ENCODE assay signal across 1 cellular context in genomic region chr7:2451171-2452073, GRCh38.
TF ChIP-seq lines count a peak whose summit lies in the region.

No MANE protein-coding gene starts in this region.

TF ChIP-seq in HepG2, 621 proteins besides CTCF, POLR2A, EP300 and RAD21 (continued from another document and continues in another):
- no peak for TF ChIP-seq ZNF646 (CRISPR knock-in tag; IDR thresholded peaks at IDR 0.05)
- TF ChIP-seq ZNF432 (CRISPR knock-in tag; IDR thresholded peaks at IDR 0.05; ENCODE audit: borderline replicate concordance), result no peak
- TF ChIP-seq CCAR2 (optimal IDR thresholded peaks at IDR 0.05; ENCODE audit: low read depth, low read length), result no peak
- no peak for TF ChIP-seq GTF2F1 (IDR thresholded peaks at IDR 0.05; ENCODE audit: low read length)
- peak; percentile 86; the same call in 1 of the 2 replicates for TF ChIP-seq ZNF34 (CRISPR knock-in tag; IDR thresholded peaks at IDR 0.05; ENCODE audit: borderline replicate concordance)
- TF ChIP-seq, protein P1, sequence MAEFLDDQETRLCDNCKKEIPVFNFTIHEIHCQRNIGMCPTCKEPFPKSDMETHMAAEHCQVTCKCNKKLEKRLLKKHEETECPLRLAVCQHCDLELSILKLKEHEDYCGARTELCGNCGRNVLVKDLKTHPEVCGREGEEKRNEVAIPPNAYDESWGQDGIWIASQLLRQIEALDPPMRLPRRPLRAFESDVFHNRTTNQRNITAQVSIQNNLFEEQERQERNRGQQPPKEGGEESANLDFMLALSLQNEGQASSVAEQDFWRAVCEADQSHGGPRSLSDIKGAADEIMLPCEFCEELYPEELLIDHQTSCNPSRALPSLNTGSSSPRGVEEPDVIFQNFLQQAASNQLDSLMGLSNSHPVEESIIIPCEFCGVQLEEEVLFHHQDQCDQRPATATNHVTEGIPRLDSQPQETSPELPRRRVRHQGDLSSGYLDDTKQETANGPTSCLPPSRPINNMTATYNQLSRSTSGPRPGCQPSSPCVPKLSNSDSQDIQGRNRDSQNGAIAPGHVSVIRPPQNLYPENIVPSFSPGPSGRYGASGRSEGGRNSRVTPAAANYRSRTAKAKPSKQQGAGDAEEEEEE (CRISPR knock-in tag; IDR thresholded peaks at IDR 0.05; ENCODE audit: borderline replicate concordance), result no peak
- TF ChIP-seq ZBTB2 (CRISPR knock-in tag; IDR thresholded peaks at IDR 0.05; ENCODE audit: low read depth), result no peak
- TF ChIP-seq, protein P2, sequence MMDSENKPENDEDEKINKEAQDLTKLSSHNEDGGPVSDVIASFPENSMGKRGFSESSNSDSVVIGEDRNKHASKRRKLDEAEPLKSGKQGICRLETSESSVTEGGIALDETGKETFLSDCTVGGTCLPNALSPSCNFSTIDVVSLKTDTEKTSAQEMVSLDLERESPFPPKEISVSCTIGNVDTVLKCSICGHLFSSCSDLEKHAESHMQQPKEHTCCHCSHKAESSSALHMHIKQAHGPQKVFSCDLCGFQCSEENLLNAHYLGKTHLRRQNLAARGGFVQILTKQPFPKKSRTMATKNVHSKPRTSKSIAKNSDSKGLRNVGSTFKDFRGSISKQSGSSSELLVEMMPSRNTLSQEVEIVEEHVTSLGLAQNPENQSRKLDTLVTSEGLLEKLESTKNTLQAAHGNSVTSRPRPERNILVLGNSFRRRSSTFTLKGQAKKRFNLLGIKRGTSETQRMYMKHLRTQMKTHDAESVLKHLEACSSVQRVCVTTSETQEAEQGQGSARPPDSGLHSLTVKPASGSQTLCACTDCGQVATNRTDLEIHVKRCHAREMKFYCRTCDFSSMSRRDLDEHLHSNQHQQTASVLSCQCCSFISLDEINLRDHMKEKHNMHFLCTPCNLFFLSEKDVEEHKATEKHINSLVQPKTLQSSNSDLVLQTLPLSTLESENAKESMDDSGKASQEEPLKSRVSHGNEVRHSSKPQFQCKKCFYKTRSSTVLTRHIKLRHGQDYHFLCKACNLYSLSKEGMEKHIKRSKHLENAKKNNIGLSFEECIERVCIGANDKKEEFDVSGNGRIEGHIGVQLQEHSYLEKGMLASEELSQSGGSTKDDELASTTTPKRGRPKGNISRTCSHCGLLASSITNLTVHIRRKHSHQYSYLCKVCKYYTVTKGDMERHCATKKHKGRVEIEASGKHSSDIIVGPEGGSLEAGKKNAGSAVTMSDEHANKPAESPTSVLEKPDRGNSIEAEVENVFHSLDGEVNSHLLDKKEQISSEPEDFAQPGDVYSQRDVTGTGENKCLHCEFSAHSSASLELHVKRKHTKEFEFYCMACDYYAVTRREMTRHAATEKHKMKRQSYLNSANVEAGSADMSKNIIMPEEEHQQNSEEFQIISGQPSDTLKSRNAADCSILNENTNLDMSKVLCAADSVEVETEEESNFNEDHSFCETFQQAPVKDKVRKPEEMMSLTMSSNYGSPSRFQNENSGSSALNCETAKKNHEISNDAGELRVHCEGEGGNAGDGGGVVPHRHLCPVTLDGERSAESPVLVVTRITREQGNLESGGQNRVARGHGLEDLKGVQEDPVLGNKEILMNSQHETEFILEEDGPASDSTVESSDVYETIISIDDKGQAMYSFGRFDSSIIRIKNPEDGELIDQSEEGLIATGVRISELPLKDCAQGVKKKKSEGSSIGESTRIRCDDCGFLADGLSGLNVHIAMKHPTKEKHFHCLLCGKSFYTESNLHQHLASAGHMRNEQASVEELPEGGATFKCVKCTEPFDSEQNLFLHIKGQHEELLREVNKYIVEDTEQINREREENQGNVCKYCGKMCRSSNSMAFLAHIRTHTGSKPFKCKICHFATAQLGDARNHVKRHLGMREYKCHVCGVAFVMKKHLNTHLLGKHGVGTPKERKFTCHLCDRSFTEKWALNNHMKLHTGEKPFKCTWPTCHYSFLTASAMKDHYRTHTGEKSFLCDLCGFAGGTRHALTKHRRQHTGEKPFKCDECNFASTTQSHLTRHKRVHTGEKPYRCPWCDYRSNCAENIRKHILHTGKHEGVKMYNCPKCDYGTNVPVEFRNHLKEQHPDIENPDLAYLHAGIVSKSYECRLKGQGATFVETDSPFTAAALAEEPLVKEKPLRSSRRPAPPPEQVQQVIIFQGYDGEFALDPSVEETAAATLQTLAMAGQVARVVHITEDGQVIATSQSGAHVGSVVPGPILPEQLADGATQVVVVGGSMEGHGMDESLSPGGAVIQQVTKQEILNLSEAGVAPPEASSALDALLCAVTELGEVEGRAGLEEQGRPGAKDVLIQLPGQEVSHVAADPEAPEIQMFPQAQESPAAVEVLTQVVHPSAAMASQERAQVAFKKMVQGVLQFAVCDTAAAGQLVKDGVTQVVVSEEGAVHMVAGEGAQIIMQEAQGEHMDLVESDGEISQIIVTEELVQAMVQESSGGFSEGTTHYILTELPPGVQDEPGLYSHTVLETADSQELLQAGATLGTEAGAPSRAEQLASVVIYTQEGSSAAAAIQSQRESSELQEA (CRISPR knock-in tag; IDR thresholded peaks at IDR 0.05; ENCODE audit: not compliant biosample characterization), result no peak
- TF ChIP-seq RFX3 (CRISPR knock-in tag; IDR thresholded peaks at IDR 0.05), result no peak
- TF ChIP-seq, protein P3, sequence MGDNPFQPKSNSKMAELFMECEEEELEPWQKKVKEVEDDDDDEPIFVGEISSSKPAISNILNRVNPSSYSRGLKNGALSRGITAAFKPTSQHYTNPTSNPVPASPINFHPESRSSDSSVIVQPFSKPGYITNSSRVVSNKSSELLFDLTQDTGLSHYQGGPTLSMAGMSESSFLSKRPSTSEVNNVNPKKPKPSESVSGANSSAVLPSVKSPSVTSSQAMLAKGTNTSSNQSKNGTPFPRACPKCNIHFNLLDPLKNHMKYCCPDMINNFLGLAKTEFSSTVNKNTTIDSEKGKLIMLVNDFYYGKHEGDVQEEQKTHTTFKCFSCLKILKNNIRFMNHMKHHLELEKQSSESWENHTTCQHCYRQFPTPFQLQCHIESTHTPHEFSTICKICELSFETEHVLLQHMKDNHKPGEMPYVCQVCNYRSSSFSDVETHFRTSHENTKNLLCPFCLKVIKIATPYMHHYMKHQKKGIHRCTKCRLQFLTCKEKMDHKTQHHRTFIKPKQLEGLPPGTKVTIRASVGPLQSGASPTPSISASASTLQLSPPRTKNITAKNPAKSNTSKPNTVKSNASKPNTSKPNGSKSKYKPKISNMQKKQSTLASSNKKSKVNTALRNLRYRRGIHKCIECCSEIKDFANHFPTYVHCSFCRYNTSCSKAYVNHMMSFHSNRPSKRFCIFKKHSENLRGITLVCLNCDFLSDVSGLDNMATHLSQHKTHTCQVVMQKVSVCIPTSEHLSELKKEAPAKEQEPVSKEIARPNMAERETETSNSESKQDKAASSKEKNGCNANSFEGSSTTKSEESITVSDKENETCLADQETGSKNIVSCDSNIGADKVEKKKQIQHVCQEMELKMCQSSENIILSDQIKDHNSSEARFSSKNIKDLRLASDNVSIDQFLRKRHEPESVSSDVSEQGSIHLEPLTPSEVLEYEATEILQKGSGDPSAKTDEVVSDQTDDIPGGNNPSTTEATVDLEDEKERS (CRISPR knock-in tag; IDR thresholded peaks at IDR 0.05), result peak; percentile 81; the same call in 1 of the 2 replicates
- no peak for TF ChIP-seq HNRNPH1 (optimal IDR thresholded peaks at IDR 0.05; ENCODE audit: low read depth, low read length)
- peak; percentile 31; the same call in 1 of the 2 replicates for TF ChIP-seq ZNF839 (CRISPR knock-in tag; IDR thresholded peaks at IDR 0.05; ENCODE audit: borderline replicate concordance)
- peak; percentile 76; the same call in 1 of the 2 replicates for TF ChIP-seq GABPB1 (CRISPR knock-in tag; IDR thresholded peaks at IDR 0.05)
- no peak for TF ChIP-seq ZNF224 (CRISPR knock-in tag; IDR thresholded peaks at IDR 0.05)
- peak; percentile 35; the same call in 1 of the 2 replicates for TF ChIP-seq ARID4A (CRISPR knock-in tag; IDR thresholded peaks at IDR 0.05; ENCODE audit: borderline replicate concordance)
- TF ChIP-seq ETV6 (CRISPR knock-in tag; conservative IDR thresholded peaks at IDR 0.05), result no peak
- no peak for TF ChIP-seq SMARCE1 (IDR thresholded peaks at IDR 0.05; ENCODE audit: borderline replicate concordance)
- no peak for TF ChIP-seq ZNF260 (CRISPR knock-in tag; IDR thresholded peaks at IDR 0.05; ENCODE audit: borderline replicate concordance, low read depth)
- TF ChIP-seq AGO2 (optimal IDR thresholded peaks at IDR 0.05; ENCODE audit: low read depth, low read length), result peak; percentile 89
- TF ChIP-seq AGO1 (IDR thresholded peaks at IDR 0.05; ENCODE audit: low read depth, low read length, poor library complexity, severe bottlenecking), result peak; percentile 93
- TF ChIP-seq, protein P4, sequence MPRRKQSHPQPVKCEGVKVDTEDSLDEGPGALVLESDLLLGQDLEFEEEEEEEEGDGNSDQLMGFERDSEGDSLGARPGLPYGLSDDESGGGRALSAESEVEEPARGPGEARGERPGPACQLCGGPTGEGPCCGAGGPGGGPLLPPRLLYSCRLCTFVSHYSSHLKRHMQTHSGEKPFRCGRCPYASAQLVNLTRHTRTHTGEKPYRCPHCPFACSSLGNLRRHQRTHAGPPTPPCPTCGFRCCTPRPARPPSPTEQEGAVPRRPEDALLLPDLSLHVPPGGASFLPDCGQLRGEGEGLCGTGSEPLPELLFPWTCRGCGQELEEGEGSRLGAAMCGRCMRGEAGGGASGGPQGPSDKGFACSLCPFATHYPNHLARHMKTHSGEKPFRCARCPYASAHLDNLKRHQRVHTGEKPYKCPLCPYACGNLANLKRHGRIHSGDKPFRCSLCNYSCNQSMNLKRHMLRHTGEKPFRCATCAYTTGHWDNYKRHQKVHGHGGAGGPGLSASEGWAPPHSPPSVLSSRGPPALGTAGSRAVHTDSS (CRISPR knock-in tag; conservative IDR thresholded peaks at IDR 0.05), result no peak
- no peak for TF ChIP-seq JUNB (CRISPR knock-in tag; IDR thresholded peaks at IDR 0.05; ENCODE audit: borderline replicate concordance)
- peak; percentile 31; the same call in 1 of the 2 replicates for TF ChIP-seq HOXA5 (CRISPR knock-in tag; IDR thresholded peaks at IDR 0.05)
